1 cellular context compared by ENCODE assay signal in the genomic region with DNA sequence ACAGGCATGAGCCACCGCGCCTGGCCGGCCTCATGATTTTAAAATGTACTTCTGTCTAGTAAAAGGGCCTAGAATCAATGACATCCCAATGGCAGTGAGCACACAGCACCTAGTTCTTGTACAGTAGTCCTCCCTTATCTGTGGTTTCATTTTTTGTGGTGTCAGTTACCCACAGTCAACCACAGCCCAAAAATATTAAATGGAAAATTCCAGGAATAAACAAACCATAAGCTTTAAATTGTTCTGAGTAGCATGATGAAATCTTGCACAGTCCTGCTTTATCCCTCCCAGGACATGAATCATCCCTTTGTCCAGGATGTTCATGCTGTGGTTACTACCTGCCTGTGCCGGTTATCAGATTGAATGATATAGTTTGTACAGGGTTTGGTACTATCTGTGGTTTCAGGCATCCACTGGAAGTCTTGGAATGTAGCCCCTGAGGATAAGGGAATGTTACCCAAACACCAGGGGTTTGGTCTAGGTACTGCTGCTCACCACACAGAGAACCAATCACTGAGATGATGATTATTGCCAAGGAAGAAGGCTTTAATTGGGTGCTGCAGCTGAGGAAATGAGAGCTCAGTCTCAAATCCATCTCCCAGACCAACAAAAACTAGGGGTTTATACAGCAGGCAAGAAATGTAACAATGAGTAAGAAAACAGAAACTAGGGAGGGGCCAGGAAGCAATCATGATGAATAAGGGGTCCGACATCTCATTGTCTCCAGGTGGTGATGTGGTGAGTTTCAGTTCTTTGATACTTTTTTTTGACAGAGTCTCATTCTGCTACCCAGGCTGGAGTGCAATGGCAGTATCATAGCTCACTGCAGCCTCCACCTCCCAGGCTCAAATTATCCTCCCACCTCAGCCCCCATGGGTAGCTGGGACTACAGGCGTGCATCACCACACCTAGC.
TF ChIP-seq lines count a peak whose summit lies in the region.

No MANE protein-coding gene starts in this region.

TF ChIP-seq in HCT116, 20 proteins besides CTCF, POLR2A, EP300 and RAD21 (continued from another document):
- no peak for TF ChIP-seq YY1 (IDR thresholded peaks at IDR 0.05; ENCODE audit: extremely low read depth, insufficient replicate concordance, low read depth, low read length)
